ENCODE assay signal across 19 cellular contexts in genomic region chr2:15363142-15363541, GRCh38.
DNase-seq lines count a peak whose midpoint lies in the region; ATAC-seq, FAIRE-seq and TF ChIP-seq lines count a peak whose summit lies in the region.
"Had no signal": no experiment of that assay in that cellular context is flagged by ENCODE, and none has a peak within 500 bp of the region (broad histone marks: within the 10 kb centered on the region; RNA-seq: fewer than 3 reads in every experiment).

No MANE protein-coding gene starts in this region.

- H3K18ac ChIP-seq in mesenchymal stem cell (ENCODE audit: low read depth in 1 of 2, low read length in 2 of 2), result no peak overlapping the region

- no peak overlapping the region for H2AFZ ChIP-seq in mesenchymal stem cell (ENCODE audit: low read depth, low read length)
- H2AFZ ChIP-seq: parathyroid adenoma had no signal

- H3K9ac ChIP-seq in mesenchymal stem cell (ENCODE audit: low read length), result no peak overlapping the region
- H3K9ac ChIP-seq: parathyroid adenoma had no signal

- ATAC-seq in upper lobe of left lung (ENCODE audit: low FRiP score in 2 of 2), result no peak
- ATAC-seq in GM21528 (IDR thresholded peaks at IDR 0.05; ENCODE audit: low FRiP score, unreplicated experiment), result no peak
- ATAC-seq: activated naive CD8-positive, alpha-beta T cell treated with anti-CD3 and anti-CD28 coated beads, Interleukin-2, amount 50 U/mL, for 24 hours; left lung had no signal

- no peak overlapping the region for H4K8ac ChIP-seq in mesenchymal stem cell (ENCODE audit: low read length)

- H3K79me1 ChIP-seq in mesenchymal stem cell (replicated peaks; ENCODE audit: low read length, poor library complexity, severe bottlenecking), result peaks cover 10% of the 10 kb centered on the region

- H3K4ac ChIP-seq in mesenchymal stem cell (ENCODE audit: low read depth in 1 of 2, low read length in 2 of 2), result no peak overlapping the region

- H3K23ac ChIP-seq in mesenchymal stem cell (ENCODE audit: low read length in 2 of 2), result no peak overlapping the region

- peak; percentile 8 for DNase-seq in BJ (ENCODE audit: low read depth)
- peak; percentile 61 for DNase-seq in M059J (ENCODE audit: low read depth)
- peak; percentile 16 for DNase-seq in mesenchymal stem cell
- no peak for DNase-seq in upper lobe of left lung
- no peak for DNase-seq in D721Med (ENCODE audit: insufficient read length, low spot score)
- DNase-seq in testis, result no peak
- DNase-seq: activated CD4-positive, alpha-beta memory T cell treated with anti-CD3 and anti-CD28 coated beads, Interleukin-2, amount 10 ng/mL, durations not matched to agents 7 days and 5 days; activated naive CD8-positive, alpha-beta T cell treated with anti-CD3 and anti-CD28 coated beads, Interleukin-2, amount 50 U/mL, for 24 hours; AML-193; cortex of kidney; DMS 273 treated with DMSO at 0.1 percent for 48 hours; hippocampal formation; left lung; NCI-H187 treated with DMSO at 0.1 percent for 48 hours; NCI-H524; stimulated activated naive CD4-positive, alpha-beta T cell treated with Interleukin-2 at 50 U/mL for 16 hours had no signal

- H3K4me2 ChIP-seq in mesenchymal stem cell (ENCODE audit: low read length, poor library complexity, severe bottlenecking), result no peak overlapping the region

- H3K27ac Mint-ChIP-seq in dendritic cell treated with granulocyte-macrophage colony-stimulating factor and Interleukin-4, amounts not matched to agents 40 ng/mL and 50 ng/mL, for 4 days, result peak overlapping the region; percentile 72
- H3K27ac Mint-ChIP-seq: activated CD4-positive, alpha-beta memory T cell treated with anti-CD3 and anti-CD28 coated beads, Interleukin-2, amount 10 ng/mL, durations not matched to agents 7 days and 5 days; activated naive CD8-positive, alpha-beta T cell treated with anti-CD3 and anti-CD28 coated beads, Interleukin-2, amount 50 U/mL, for 24 hours had no signal

- no peak overlapping the region for H2BK12ac ChIP-seq in mesenchymal stem cell (ENCODE audit: low read length in 2 of 2)

- peaks cover 51% of the 10 kb centered on the region for H3K36me3 Mint-ChIP-seq in dendritic cell treated with granulocyte-macrophage colony-stimulating factor and Interleukin-4, amounts not matched to agents 40 ng/mL and 50 ng/mL, for 4 days (ENCODE audit: low read depth)

- H3K36me3 ChIP-seq in BJ (ENCODE audit: control insufficient read depth, insufficient read depth, low read length) (no peaks in the 10 kb centered on the region; the same call in 1 of the 2 replicates), mesenchymal stem cell (ENCODE audit: control insufficient read depth in 1 of 2, insufficient read depth in 2 of 2, low read depth in 1 of 2, low read length in 2 of 2) (peaks cover 8 to 24% of the 10 kb centered on the region in 2 experiments), upper lobe of left lung (peaks cover 0 to 26% (median 8%) of the 10 kb centered on the region in 4 donors), testis (ENCODE audit: low read depth, missing control alignments) (no peaks in the 10 kb centered on the region)

- no peak for FAIRE-seq in D721Med (lab: Jason Lieb, UNC)

- H3K9me3 Mint-ChIP-seq in dendritic cell treated with granulocyte-macrophage colony-stimulating factor and Interleukin-4, amounts not matched to agents 40 ng/mL and 50 ng/mL, for 4 days, result no peaks in the 10 kb centered on the region
- H3K9me3 Mint-ChIP-seq: activated CD4-positive, alpha-beta memory T cell treated with anti-CD3 and anti-CD28 coated beads, Interleukin-2, amount 10 ng/mL, durations not matched to agents 7 days and 5 days; activated naive CD8-positive, alpha-beta T cell treated with anti-CD3 and anti-CD28 coated beads, Interleukin-2, amount 50 U/mL, for 24 hours had no signal

- TF ChIP-seq POLR2A in upper lobe of left lung (IDR thresholded peaks at IDR 0.05) (no peak), testis (IDR thresholded peaks at IDR 0.05) (no peak)

- peaks cover 4% of the 10 kb centered on the region for H3K4me1 ChIP-seq in mesenchymal stem cell (ENCODE audit: control insufficient read depth, insufficient read depth, low read depth, low read length)
- no peaks in the 10 kb centered on the region for H3K4me1 ChIP-seq in upper lobe of left lung
- no peaks in the 10 kb centered on the region for H3K4me1 ChIP-seq in testis
- H3K4me1 ChIP-seq: left lung, parathyroid adenoma had no signal

- H3K4me3 Mint-ChIP-seq in dendritic cell treated with granulocyte-macrophage colony-stimulating factor and Interleukin-4, amounts not matched to agents 40 ng/mL and 50 ng/mL, for 4 days, result no peak overlapping the region
- H3K4me3 Mint-ChIP-seq: activated CD4-positive, alpha-beta memory T cell treated with anti-CD3 and anti-CD28 coated beads, Interleukin-2, amount 10 ng/mL, durations not matched to agents 7 days and 5 days; activated naive CD8-positive, alpha-beta T cell treated with anti-CD3 and anti-CD28 coated beads, Interleukin-2, amount 50 U/mL, for 24 hours had no signal

- peaks cover 11% of the 10 kb centered on the region for H3K4me1 Mint-ChIP-seq in dendritic cell treated with granulocyte-macrophage colony-stimulating factor and Interleukin-4, amounts not matched to agents 40 ng/mL and 50 ng/mL, for 4 days (ENCODE audit: low read depth)
- H3K4me1 Mint-ChIP-seq: activated naive CD8-positive, alpha-beta T cell treated with anti-CD3 and anti-CD28 coated beads, Interleukin-2, amount 50 U/mL, for 24 hours had no signal

- TF ChIP-seq CTCF in BJ (IDR thresholded peaks at IDR 0.05; ENCODE audit: insufficient read depth, low read depth, low read length) (no peak), upper lobe of left lung (IDR thresholded peaks at IDR 0.05) (no peak), D721Med (IDR thresholded peaks at IDR 0.05; ENCODE audit: insufficient read depth, missing control alignments) (no peak), testis (IDR thresholded peaks at IDR 0.05) (no peak)

- H3K27me3 ChIP-seq in BJ (ENCODE audit: control insufficient read depth, insufficient read depth, low read length), result no peaks in the 10 kb centered on the region
- H3K27me3 ChIP-seq in mesenchymal stem cell (ENCODE audit: control insufficient read depth in 1 of 2, insufficient read depth in 1 of 2, low read length in 2 of 2), result no peaks in the 10 kb centered on the region
- H3K27me3 ChIP-seq in upper lobe of left lung, result no peaks in the 10 kb centered on the region
- no peaks in the 10 kb centered on the region for H3K27me3 ChIP-seq in testis
- H3K27me3 ChIP-seq: left lung had no signal

- CTCF ChIA-PET in BJ (lab: Yijun Ruan, JAX), result no interaction called here

- peak overlapping the region; percentile 59 for H3K27ac ChIP-seq in mesenchymal stem cell (ENCODE audit: low read length, poor library complexity, severe bottlenecking)
- H3K27ac ChIP-seq in upper lobe of left lung, result no peak overlapping the region
- no peak overlapping the region for H3K27ac ChIP-seq in testis
- H3K27ac ChIP-seq: left lung, parathyroid adenoma had no signal

- POLR2A ChIA-PET in BJ (lab: Charles Lee), result no interaction called here

- no peaks in the 10 kb centered on the region for H3K9me3 ChIP-seq in mesenchymal stem cell (ENCODE audit: control insufficient read depth, low read length)
- no peaks in the 10 kb centered on the region for H3K9me3 ChIP-seq in upper lobe of left lung
- no peaks in the 10 kb centered on the region for H3K9me3 ChIP-seq in testis
- H3K9me3 ChIP-seq: left lung had no signal

- intact Hi-C loops in dendritic cell treated with granulocyte-macrophage colony-stimulating factor and Interleukin-4, amounts not matched to agents 40 ng/mL and 50 ng/mL, for 4 days (cut with micrococcal nuclease), result no loop called here
- intact Hi-C loops in testis (cut with DNase I; ENCODE audit: low total_unique reads), result no loop called here

- TF ChIP-seq EP300 in upper lobe of left lung (IDR thresholded peaks at IDR 0.05), result no peak

- peak overlapping the region; percentile 11 for H2BK120ac ChIP-seq in mesenchymal stem cell (ENCODE audit: low read depth, low read length)

- H2AK5ac ChIP-seq in mesenchymal stem cell (ENCODE audit: low read length, severe bottlenecking), result no peak overlapping the region

- no peak overlapping the region for H2BK5ac ChIP-seq in mesenchymal stem cell (ENCODE audit: low read depth, low read length, poor library complexity, severe bottlenecking)

- H2BK15ac ChIP-seq in mesenchymal stem cell (ENCODE audit: low read depth, poor library complexity, severe bottlenecking), result no peak overlapping the region

- H3K14ac ChIP-seq in mesenchymal stem cell (ENCODE audit: low read length in 2 of 2), result no peak overlapping the region

- no peaks in the 10 kb centered on the region for H3K27me3 Mint-ChIP-seq in dendritic cell treated with granulocyte-macrophage colony-stimulating factor and Interleukin-4, amounts not matched to agents 40 ng/mL and 50 ng/mL, for 4 days
- H3K27me3 Mint-ChIP-seq: activated CD4-positive, alpha-beta memory T cell treated with anti-CD3 and anti-CD28 coated beads, Interleukin-2, amount 10 ng/mL, durations not matched to agents 7 days and 5 days; activated naive CD8-positive, alpha-beta T cell treated with anti-CD3 and anti-CD28 coated beads, Interleukin-2, amount 50 U/mL, for 24 hours had no signal

- H3K4me3 ChIP-seq in BJ (ENCODE audit: low read depth, low read length), result no peak overlapping the region
- no peak overlapping the region for H3K4me3 ChIP-seq in mesenchymal stem cell (ENCODE audit: insufficient read depth in 1 of 2, low read depth in 1 of 2, low read length in 2 of 2)
- H3K4me3 ChIP-seq in upper lobe of left lung, result no peak overlapping the region
- no peak overlapping the region for H3K4me3 ChIP-seq in testis
- H3K4me3 ChIP-seq: left lung had no signal

- H4K91ac ChIP-seq in mesenchymal stem cell (ENCODE audit: low read length), result no peak overlapping the region

Comparison
In these comparisons a context has a peak if more than half of its experiments do, and no peak if none do; other contexts are left out.
1. DNase-seq: peak in BJ (single experiment), M059J (single experiment) and mesenchymal stem cell (single experiment); none in upper lobe of left lung (0 of 2), D721Med (single experiment) and testis (single experiment).